8 cellular contexts compared by ENCODE assay signal in the genomic region with DNA sequence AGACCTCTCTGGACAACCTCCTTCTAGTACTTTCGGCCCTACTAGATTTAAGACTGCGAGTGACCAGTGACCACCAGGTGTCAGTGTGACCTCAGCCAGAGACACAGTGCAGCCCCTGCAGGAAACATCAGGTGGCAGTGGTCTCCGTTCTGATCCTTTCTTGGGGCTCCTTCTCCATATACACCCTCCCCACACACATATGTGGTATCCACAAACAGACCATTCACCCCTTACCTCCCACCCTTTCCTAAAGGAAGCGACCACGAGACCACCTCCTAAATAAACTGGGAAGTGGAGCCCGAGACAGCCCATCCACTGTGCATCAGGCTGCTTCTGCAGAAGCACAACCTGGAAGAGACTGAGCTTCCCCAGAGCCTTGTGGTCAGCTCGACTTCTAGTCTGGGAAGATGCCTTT. TPM values are rescaled to one million over a fixed set of nuclear protein-coding genes. Genes with fewer than 3 reads are reported as not detected.
A peak's percentile ranks its signal among the peaks of the same experiment; 100 is the strongest.
DNase-seq lines count a peak whose midpoint lies in the region; ATAC-seq and TF ChIP-seq lines count a peak whose summit lies in the region.

No MANE protein-coding gene starts in this region.

- no peaks in the 10 kb centered on the region for H3K27me3 ChIP-seq in kidney epithelial cell (ENCODE audit: control insufficient read depth, insufficient read depth, low read length)

- no peak overlapping the region for H3K27ac ChIP-seq in caudate nucleus (ENCODE audit: low read depth, low read length)

- no peak overlapping the region for H3K4me3 Mint-ChIP-seq in WTC11

- CTCF ChIA-PET in WTC11 (lab: Charles Lee) = interaction anchor here (0.6 to 4.1 kb wide), 38 partner anchors 12 to 451 kb away, joined by 3 to 44 read pairs (median 4); a partner anchor contains a TSS

- H3K27ac Mint-ChIP-seq in WTC11 = 0 out of 2 replicates have a peak overlapping the region, but pooled peaks have one; percentile 47

- H3K9me3 Mint-ChIP-seq in WTC11 = no peaks in the 10 kb centered on the region

- H3K27me3 Mint-ChIP-seq in WTC11 (ENCODE audit: low read depth) = no peaks in the 10 kb centered on the region

- H3K36me3 ChIP-seq in kidney epithelial cell (ENCODE audit: control insufficient read depth, insufficient read depth, low read length) = peaks cover 1% of the 10 kb centered on the region

- H3K4me1 Mint-ChIP-seq in WTC11 = peaks cover 35% of the 10 kb centered on the region

- POLR2A ChIA-PET in WTC11 (lab: Charles Lee) = no interaction called here

- ATAC-seq in WTC11 (peak; percentile 92), GM21390 (IDR thresholded peaks at IDR 0.05; ENCODE audit: unreplicated experiment) (no peak)

- peak; percentile 13 for DNase-seq in NCI-H2107 treated with DMSO at 0.1 percent for 48 hours (lab: John Stamatoyannopoulos, UW; ENCODE audit: unreplicated experiment)
- DNase-seq in NCI-H2107 (lab: John Stamatoyannopoulos, UW) = no peak
- DNase-seq in NCI-H1417 (lab: John Stamatoyannopoulos, UW) = peak; percentile 5 to 77 (median 39)
- DNase-seq in WTC11 (ENCODE audit: low spot score) = peak; percentile 90
- DNase-seq in caudate nucleus (lab: John Stamatoyannopoulos, UW) = peak in 50 of 61 donors; percentile 9 to 80 (median 37)
- DNase-seq in kidney epithelial cell (ENCODE audit: low read depth) = no peak
- DNase-seq in stimulated activated CD4-positive, alpha-beta T cell treated with anti-CD3 and anti-CD28 coated beads, Interleukin-2, amount 100 ng/mL, for 4 hours (ENCODE audit: low read depth) = peak; percentile 50

- peaks cover 10% of the 10 kb centered on the region; the same call in 1 of the 2 replicates for H3K36me3 Mint-ChIP-seq in WTC11

- peak; percentile 85 for TF ChIP-seq CTCF in WTC11 (IDR thresholded peaks at IDR 0.05)
- TF ChIP-seq CTCF in kidney epithelial cell (IDR thresholded peaks at IDR 0.05; ENCODE audit: insufficient read depth, low read length, poor library complexity, severe bottlenecking) = peak; percentile 100

- H3K4me3 ChIP-seq in kidney epithelial cell (ENCODE audit: low read depth, low read length) = no peak overlapping the region

TF ChIP-seq in WTC11, 78 proteins besides CTCF, POLR2A, EP300 and RAD21:
- TF ChIP-seq GTF2I (CRISPR knock-in tag; conservative IDR thresholded peaks at IDR 0.05) (no peak), PRRX2 (CRISPR knock-in tag; IDR thresholded peaks at IDR 0.05) (no peak), ZNF263 (CRISPR knock-in tag; IDR thresholded peaks at IDR 0.05; ENCODE audit: low read depth) (no peak), ZNF138 (CRISPR knock-in tag; conservative IDR thresholded peaks at IDR 0.05) (no peak), CBFB (CRISPR knock-in tag; IDR thresholded peaks at IDR 0.05; ENCODE audit: low read depth) (no peak), SOX15 (CRISPR knock-in tag; IDR thresholded peaks at IDR 0.05) (no peak), OVOL2 (CRISPR knock-in tag; IDR thresholded peaks at IDR 0.05; ENCODE audit: borderline replicate concordance) (no peak)
- TF ChIP-seq, protein P1, sequence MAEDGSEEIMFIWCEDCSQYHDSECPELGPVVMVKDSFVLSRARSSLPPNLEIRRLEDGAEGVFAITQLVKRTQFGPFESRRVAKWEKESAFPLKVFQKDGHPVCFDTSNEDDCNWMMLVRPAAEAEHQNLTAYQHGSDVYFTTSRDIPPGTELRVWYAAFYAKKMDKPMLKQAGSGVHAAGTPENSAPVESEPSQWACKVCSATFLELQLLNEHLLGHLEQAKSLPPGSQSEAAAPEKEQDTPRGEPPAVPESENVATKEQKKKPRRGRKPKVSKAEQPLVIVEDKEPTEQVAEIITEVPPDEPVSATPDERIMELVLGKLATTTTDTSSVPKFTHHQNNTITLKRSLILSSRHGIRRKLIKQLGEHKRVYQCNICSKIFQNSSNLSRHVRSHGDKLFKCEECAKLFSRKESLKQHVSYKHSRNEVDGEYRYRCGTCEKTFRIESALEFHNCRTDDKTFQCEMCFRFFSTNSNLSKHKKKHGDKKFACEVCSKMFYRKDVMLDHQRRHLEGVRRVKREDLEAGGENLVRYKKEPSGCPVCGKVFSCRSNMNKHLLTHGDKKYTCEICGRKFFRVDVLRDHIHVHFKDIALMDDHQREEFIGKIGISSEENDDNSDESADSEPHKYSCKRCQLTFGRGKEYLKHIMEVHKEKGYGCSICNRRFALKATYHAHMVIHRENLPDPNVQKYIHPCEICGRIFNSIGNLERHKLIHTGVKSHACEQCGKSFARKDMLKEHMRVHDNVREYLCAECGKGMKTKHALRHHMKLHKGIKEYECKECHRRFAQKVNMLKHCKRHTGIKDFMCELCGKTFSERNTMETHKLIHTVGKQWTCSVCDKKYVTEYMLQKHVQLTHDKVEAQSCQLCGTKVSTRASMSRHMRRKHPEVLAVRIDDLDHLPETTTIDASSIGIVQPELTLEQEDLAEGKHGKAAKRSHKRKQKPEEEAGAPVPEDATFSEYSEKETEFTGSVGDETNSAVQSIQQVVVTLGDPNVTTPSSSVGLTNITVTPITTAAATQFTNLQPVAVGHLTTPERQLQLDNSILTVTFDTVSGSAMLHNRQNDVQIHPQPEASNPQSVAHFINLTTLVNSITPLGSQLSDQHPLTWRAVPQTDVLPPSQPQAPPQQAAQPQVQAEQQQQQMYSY (CRISPR knock-in tag; IDR thresholded peaks at IDR 0.05) = no peak
- TF ChIP-seq, protein P2, sequence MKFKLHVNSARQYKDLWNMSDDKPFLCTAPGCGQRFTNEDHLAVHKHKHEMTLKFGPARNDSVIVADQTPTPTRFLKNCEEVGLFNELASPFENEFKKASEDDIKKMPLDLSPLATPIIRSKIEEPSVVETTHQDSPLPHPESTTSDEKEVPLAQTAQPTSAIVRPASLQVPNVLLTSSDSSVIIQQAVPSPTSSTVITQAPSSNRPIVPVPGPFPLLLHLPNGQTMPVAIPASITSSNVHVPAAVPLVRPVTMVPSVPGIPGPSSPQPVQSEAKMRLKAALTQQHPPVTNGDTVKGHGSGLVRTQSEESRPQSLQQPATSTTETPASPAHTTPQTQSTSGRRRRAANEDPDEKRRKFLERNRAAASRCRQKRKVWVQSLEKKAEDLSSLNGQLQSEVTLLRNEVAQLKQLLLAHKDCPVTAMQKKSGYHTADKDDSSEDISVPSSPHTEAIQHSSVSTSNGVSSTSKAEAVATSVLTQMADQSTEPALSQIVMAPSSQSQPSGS (CRISPR knock-in tag; IDR thresholded peaks at IDR 0.05; ENCODE audit: borderline replicate concordance, low read depth) = no peak
- TF ChIP-seq, protein P3, sequence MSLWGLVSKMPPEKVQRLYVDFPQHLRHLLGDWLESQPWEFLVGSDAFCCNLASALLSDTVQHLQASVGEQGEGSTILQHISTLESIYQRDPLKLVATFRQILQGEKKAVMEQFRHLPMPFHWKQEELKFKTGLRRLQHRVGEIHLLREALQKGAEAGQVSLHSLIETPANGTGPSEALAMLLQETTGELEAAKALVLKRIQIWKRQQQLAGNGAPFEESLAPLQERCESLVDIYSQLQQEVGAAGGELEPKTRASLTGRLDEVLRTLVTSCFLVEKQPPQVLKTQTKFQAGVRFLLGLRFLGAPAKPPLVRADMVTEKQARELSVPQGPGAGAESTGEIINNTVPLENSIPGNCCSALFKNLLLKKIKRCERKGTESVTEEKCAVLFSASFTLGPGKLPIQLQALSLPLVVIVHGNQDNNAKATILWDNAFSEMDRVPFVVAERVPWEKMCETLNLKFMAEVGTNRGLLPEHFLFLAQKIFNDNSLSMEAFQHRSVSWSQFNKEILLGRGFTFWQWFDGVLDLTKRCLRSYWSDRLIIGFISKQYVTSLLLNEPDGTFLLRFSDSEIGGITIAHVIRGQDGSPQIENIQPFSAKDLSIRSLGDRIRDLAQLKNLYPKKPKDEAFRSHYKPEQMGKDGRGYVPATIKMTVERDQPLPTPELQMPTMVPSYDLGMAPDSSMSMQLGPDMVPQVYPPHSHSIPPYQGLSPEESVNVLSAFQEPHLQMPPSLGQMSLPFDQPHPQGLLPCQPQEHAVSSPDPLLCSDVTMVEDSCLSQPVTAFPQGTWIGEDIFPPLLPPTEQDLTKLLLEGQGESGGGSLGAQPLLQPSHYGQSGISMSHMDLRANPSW (CRISPR knock-in tag; conservative IDR thresholded peaks at IDR 0.05; ENCODE audit: low read depth) = no peak

RNA-seq across cellular contexts. Expression of a gene that starts 38.5 kb away (rescaled TPM):
- total RNA-seq in WTC11 (2021) (1.4 to 1.7 TPM (median 1.6 TPM) in 3 replicates), kidney epithelial cell (0.58 and 1.1 TPM in 2 replicates)

Comparison
In these comparisons a context has a peak if more than half of its experiments do, and no peak if none do; other contexts are left out.
1. DNase-seq: peak in NCI-H2107 treated with DMSO at 0.1 percent for 48 hours (single experiment), NCI-H1417 (3 of 3), WTC11 (single experiment), caudate nucleus (50 of 61) and stimulated activated CD4-positive, alpha-beta T cell treated with anti-CD3 and anti-CD28 coated beads, Interleukin-2, amount 100 ng/mL, for 4 hours (single experiment); none in NCI-H2107 (single experiment) and kidney epithelial cell (single experiment).